1 cellular context compared by ENCODE assay signal in the genomic region with DNA sequence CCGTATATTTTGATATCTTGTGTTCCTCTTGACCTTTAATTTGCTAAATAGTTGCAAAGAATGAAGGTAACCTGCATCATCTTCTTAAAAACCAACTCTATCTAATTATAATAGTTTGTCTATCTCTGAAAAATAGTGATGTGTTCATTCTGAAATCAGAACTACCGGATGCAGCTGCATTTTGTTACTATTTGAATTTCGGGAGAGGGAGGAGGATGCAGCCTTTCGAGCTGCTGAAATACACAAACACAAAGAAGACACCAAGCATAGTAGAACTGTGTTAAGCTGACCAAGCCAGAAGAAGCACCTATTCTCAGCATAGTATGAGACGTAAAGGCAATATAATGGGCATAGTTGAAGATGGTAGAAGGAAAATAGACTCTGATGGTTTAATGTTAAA.
TF ChIP-seq lines count a peak whose summit lies in the region.

No MANE protein-coding gene starts in this region.

TF ChIP-seq in GM12878, 131 proteins besides CTCF, POLR2A, EP300 and RAD21:
- TF ChIP-seq CREM (IDR thresholded peaks at IDR 0.05; ENCODE audit: low read depth) (0 out of 2 replicates have a peak, but pooled peaks have one; percentile 22), STAT3 (IDR thresholded peaks at IDR 0.05; ENCODE audit: low read depth, low read length) (no peak), TCF12 (IDR thresholded peaks at IDR 0.05; ENCODE audit: low read depth, low read length) (no peak), DPF2 (IDR thresholded peaks at IDR 0.05) (no peak), PML (IDR thresholded peaks at IDR 0.05; ENCODE audit: low read length) (no peak), ETV6 (conservative IDR thresholded peaks at IDR 0.05 in 1 of 2, IDR thresholded peaks at IDR 0.05 in 1 of 2; ENCODE audit: borderline replicate concordance in 1 of 2, low read depth in 1 of 2) (0 out of 4 replicates have a peak, but pooled peaks of 1 of the 2 experiments have one; percentile 35), NFIC (IDR thresholded peaks at IDR 0.05; ENCODE audit: low read depth, low read length) (no peak), PAX5 (IDR thresholded peaks at IDR 0.05; ENCODE audit: borderline replicate concordance, low read depth, low read length) (no peak), ZNF274 (IDR thresholded peaks at IDR 0.05; ENCODE audit: insufficient read depth, insufficient read length) (no peak)
